32 cellular contexts compared by ENCODE assay signal in genomic region chrX:119003462-119003861, GRCh38. TPM values are rescaled to one million over a fixed set of nuclear protein-coding genes. Genes with fewer than 3 reads are reported as not detected.
"Had no signal": no experiment of that assay in that cellular context is flagged by ENCODE, and none has a peak within 500 bp of the region (broad histone marks: within the 10 kb centered on the region; RNA-seq: fewer than 3 reads in every experiment).

No MANE protein-coding gene starts in this region.

- H3K9me3 ChIP-seq: breast epithelium, colonic mucosa, esophagus squamous epithelium, gastroesophageal sphincter, heart right ventricle had no signal

- H3K27ac Mint-ChIP-seq: activated CD4-positive, alpha-beta memory T cell treated with anti-CD3 and anti-CD28 coated beads, Interleukin-2, amount 10 ng/mL, durations not matched to agents 7 days and 5 days; activated CD4-positive, alpha-beta T cell treated with anti-CD3 and anti-CD28 coated beads, Interleukin-2, amount 10 ng/mL, durations not matched to agents 7 days and 5 days; activated naive CD8-positive, alpha-beta T cell; activated T-helper 17 cell treated with anti-CD3 and anti-CD28 coated beads, Interleukin-2, amount 50 U/mL, for 72 hours; brain; WTC11 had no signal

- H3K27me3 ChIP-seq: cardiac muscle cell, esophagus squamous epithelium, gastroesophageal sphincter had no signal

- FAIRE-seq: endothelial cell of umbilical vein had no signal

- DNase-seq: activated CD4-positive, alpha-beta memory T cell treated with anti-CD3 and anti-CD28 coated beads, Interleukin-2, amount 10 ng/mL, durations not matched to agents 7 days and 5 days; activated CD4-positive, alpha-beta T cell treated with anti-CD3 and anti-CD28 coated beads for 1 hour; activated CD4-positive, alpha-beta T cell treated with anti-CD3 and anti-CD28 coated beads for 4 hours; activated CD4-positive, alpha-beta T cell treated with anti-CD3 and anti-CD28 coated beads, Interleukin-2, amount 10 ng/mL, durations not matched to agents 7 days and 5 days; activated CD4-positive, alpha-beta T cell treated with anti-CD3 and anti-CD28 coated beads, Interleukin-2, amount 50 U/mL, for 4 hours; activated CD8-positive, alpha-beta memory T cell treated with anti-CD3 and anti-CD28 coated beads, Interleukin-2, amount 50 U/mL, for 48 hours; activated effector memory CD4-positive, alpha-beta T cell treated with Interleukin-2 at 50 U/mL for 16 hours; activated gamma-delta T cell treated with Interleukin-2 at 50 U/mL for 16 hours; activated naive CD4-positive, alpha-beta T cell treated with anti-CD3 and anti-CD28 coated beads, Interleukin-2, amount 50 U/mL, for 16 hours; activated naive CD4-positive, alpha-beta T cell treated with Interleukin-2 at 50 U/mL for 16 hours; activated T-cell treated with anti-CD3 and anti-CD28 coated beads for 4 hours; activated T-cell treated with anti-CD3 and anti-CD28 coated beads, Interleukin-2, amount 50 U/mL, for 4 hours; amniotic stem cell; anterior cingulate cortex; central memory CD4-positive, alpha-beta T cell; cerebellar nuclear complex; colonic mucosa; effector CD8-positive, alpha-beta T cell; esophagus squamous epithelium; foreskin melanocyte; heart right ventricle; T-helper 2 cell had no signal

- H3K9me3 Mint-ChIP-seq: activated CD4-positive, alpha-beta memory T cell treated with anti-CD3 and anti-CD28 coated beads, Interleukin-2, amount 10 ng/mL, durations not matched to agents 7 days and 5 days; activated CD4-positive, alpha-beta T cell treated with anti-CD3 and anti-CD28 coated beads, Interleukin-2, amount 10 ng/mL, durations not matched to agents 7 days and 5 days; activated T-cell treated with anti-CD3 and anti-CD28 coated beads, Interleukin-2, amount 50 U/mL, for 4 hours; activated T-helper 17 cell treated with anti-CD3 and anti-CD28 coated beads, Interleukin-2, amount 50 U/mL, for 72 hours; WTC11 had no signal

- H3K27me3 Mint-ChIP-seq: activated CD4-positive, alpha-beta memory T cell treated with anti-CD3 and anti-CD28 coated beads, Interleukin-2, amount 10 ng/mL, durations not matched to agents 7 days and 5 days; activated CD4-positive, alpha-beta T cell treated with anti-CD3 and anti-CD28 coated beads, Interleukin-2, amount 10 ng/mL, durations not matched to agents 7 days and 5 days; activated naive CD8-positive, alpha-beta T cell; activated T-helper 17 cell treated with anti-CD3 and anti-CD28 coated beads, Interleukin-2, amount 50 U/mL, for 72 hours had no signal

- H3K4me1 ChIP-seq: breast epithelium, colonic mucosa, esophagus squamous epithelium had no signal

- ATAC-seq: activated T-cell treated with anti-CD3 and anti-CD28 coated beads, Interleukin-2, amount 50 U/mL, for 4 hours; activated T-helper 17 cell treated with anti-CD3 and anti-CD28 coated beads, Interleukin-2, amount 50 U/mL, for 72 hours; gastroesophageal sphincter; heart right ventricle; WTC11 had no signal

- H3K4me3 Mint-ChIP-seq: activated CD4-positive, alpha-beta memory T cell treated with anti-CD3 and anti-CD28 coated beads, Interleukin-2, amount 10 ng/mL, durations not matched to agents 7 days and 5 days; activated CD4-positive, alpha-beta T cell treated with anti-CD3 and anti-CD28 coated beads, Interleukin-2, amount 10 ng/mL, durations not matched to agents 7 days and 5 days; activated naive CD8-positive, alpha-beta T cell; activated T-cell treated with anti-CD3 and anti-CD28 coated beads, Interleukin-2, amount 50 U/mL, for 4 hours; activated T-helper 17 cell treated with anti-CD3 and anti-CD28 coated beads, Interleukin-2, amount 50 U/mL, for 72 hours; brain; WTC11 had no signal

- H3K4me1 Mint-ChIP-seq: activated CD4-positive, alpha-beta memory T cell treated with anti-CD3 and anti-CD28 coated beads, Interleukin-2, amount 10 ng/mL, durations not matched to agents 7 days and 5 days; activated CD4-positive, alpha-beta T cell treated with anti-CD3 and anti-CD28 coated beads, Interleukin-2, amount 10 ng/mL, durations not matched to agents 7 days and 5 days; activated T-helper 17 cell treated with anti-CD3 and anti-CD28 coated beads, Interleukin-2, amount 50 U/mL, for 72 hours; WTC11 had no signal

- H3K36me3 ChIP-seq: breast epithelium, cardiac muscle cell, colonic mucosa, esophagus squamous epithelium, heart right ventricle had no signal

- H3K27ac ChIP-seq: breast epithelium, cardiac muscle cell, colonic mucosa, epithelial cell of prostate, esophagus squamous epithelium, gastroesophageal sphincter, heart right ventricle had no signal

- H3K36me3 Mint-ChIP-seq: activated naive CD8-positive, alpha-beta T cell; brain; WTC11 had no signal

- H3K4me3 ChIP-seq: breast epithelium, cardiac muscle cell, colonic mucosa, esophagus squamous epithelium, gastroesophageal sphincter, heart right ventricle had no signal

RNA-seq across cellular contexts. Expression of gene LONRF3, which starts 29.0 kb away (rescaled TPM):
- total RNA-seq: WTC11 had no signal
- polyA plus RNA-seq: cardiac muscle cell, fibroblast of lung had no signal
